22 cellular contexts compared by ENCODE assay signal in genomic region chr11:46692450-46692849, GRCh38. TPM values are rescaled to one million over a fixed set of nuclear protein-coding genes. Genes with fewer than 3 reads are reported as not detected.
"Had no signal": no experiment of that assay in that cellular context is flagged by ENCODE, and none has a peak within 500 bp of the region (broad histone marks: within the 10 kb centered on the region; RNA-seq: fewer than 3 reads in every experiment).

No MANE protein-coding gene starts in this region.

- H3K27me3 ChIP-seq: hepatocyte, upper lobe of right lung had no signal

- H3K4me2 ChIP-seq: hepatocyte had no signal

- H3K9me3 ChIP-seq: lower lobe of right lung, upper lobe of right lung had no signal

- H3K4me3 ChIP-seq: hepatocyte, lower lobe of right lung, upper lobe of right lung had no signal

- H3K27ac ChIP-seq: hepatocyte, lower lobe of right lung, upper lobe of right lung had no signal

- H2AFZ ChIP-seq: hepatocyte had no signal

- DNase-seq: activated CD4-positive, alpha-beta T cell treated with anti-CD3 and anti-CD28 coated beads, Interleukin-2, amount 10 ng/mL, durations not matched to agents 24 days and 14 days; activated CD4-positive, CD25-positive, alpha-beta regulatory T cell; activated CD8-positive, alpha-beta T cell treated with anti-CD3 and anti-CD28 coated beads for 36 hours; activated naive CD4-positive, alpha-beta T cell; activated naive CD8-positive, alpha-beta T cell treated with anti-CD3 and anti-CD28 coated beads for 36 hours; activated T-cell treated with anti-CD3 and anti-CD28 coated beads, Interleukin-2, amount 50 U/mL, for 1 hour; amniotic stem cell; endodermal cell; foreskin fibroblast; islet precursor cell; lower lobe of right lung; stimulated activated CD4-positive, alpha-beta T cell treated with anti-CD3 and anti-CD28 coated beads, Interleukin-2, amount 100 ng/mL, for 48 hours; stimulated activated naive CD8-positive, alpha-beta T cell treated with anti-CD3 and anti-CD28 coated beads, Interleukin-15, amount 100 ng/mL, for 72 hours; T-cell; upper lobe of right lung had no signal

RNA-seq across cellular contexts. Expression of gene F2, which starts 26.6 kb away (rescaled TPM):
- total RNA-seq: activated CD8-positive, alpha-beta T cell treated with anti-CD3 and anti-CD28 coated beads for 36 hours; activated naive CD8-positive, alpha-beta T cell treated with anti-CD3 and anti-CD28 coated beads for 36 hours; activated T-helper 17 cell treated with anti-CD3 and anti-CD28 coated beads, Interleukin-2, amount 50 U/mL, for 72 hours; cardiac septum; glomerular endothelial cell; lower lobe of right lung; omental fat pad; posterior vena cava; temporal lobe; upper lobe of right lung had no signal
